ENCODE assay signal across 11 cellular contexts in genomic region chr2:99636432-99637034, GRCh38.
DNase-seq lines count a peak whose midpoint lies in the region; ATAC-seq, FAIRE-seq and TF ChIP-seq lines count a peak whose summit lies in the region.
"Had no signal": no experiment of that assay in that cellular context is flagged by ENCODE, and none has a peak within 500 bp of the region (broad histone marks: within the 10 kb centered on the region; RNA-seq: fewer than 3 reads in every experiment).

No MANE protein-coding gene starts in this region.

- H3K36me3 Mint-ChIP-seq in glutamatergic neuron (ENCODE audit: unreplicated experiment) (peaks cover 4% of the 10 kb centered on the region), neural progenitor cell (no peaks in the 10 kb centered on the region)

- 10 to 11% methylated on average over 17 of the region's 17 CpGs for WGBS in aorta, 2 donors

- H3K9me3 Mint-ChIP-seq in glutamatergic neuron (ENCODE audit: unreplicated experiment) (peaks cover 5% of the 10 kb centered on the region), neural progenitor cell (no peaks in the 10 kb centered on the region)

- intact Hi-C loops in aorta (cut with DNase I), result no loop called here

- H3K9ac ChIP-seq in neural progenitor cell, result no peak overlapping the region

- ATAC-seq in aorta (ENCODE audit: low FRiP score), result peak; percentile 75
- ATAC-seq: stimulated activated naive CD8-positive, alpha-beta T cell treated with anti-CD3 and anti-CD28 coated beads, Interleukin-15, amount 100 ng/mL, for 72 hours had no signal

- H3K4me1 Mint-ChIP-seq in glutamatergic neuron (ENCODE audit: low read depth, unreplicated experiment), result peaks cover 14% of the 10 kb centered on the region
- peaks cover 11% of the 10 kb centered on the region for H3K4me1 Mint-ChIP-seq in neural progenitor cell
- H3K4me1 Mint-ChIP-seq: stimulated activated naive CD8-positive, alpha-beta T cell treated with anti-CD3 and anti-CD28 coated beads, Interleukin-15, amount 100 ng/mL, for 72 hours had no signal

- no peaks in the 10 kb centered on the region for H3F3A ChIP-seq in neural progenitor cell (ENCODE audit: low read depth)

- H3K27me3 ChIP-seq in neural progenitor cell (no peaks in the 10 kb centered on the region), aorta (ENCODE audit: control insufficient read depth in 1 of 2, insufficient read depth in 2 of 2, low read length in 1 of 2) (no peaks in the 10 kb centered on the region)

- H3K36me3 ChIP-seq in neural progenitor cell (no peaks in the 10 kb centered on the region), aorta (ENCODE audit: control insufficient read depth in 1 of 2, insufficient read depth in 2 of 2, low read length in 1 of 2) (no peaks in the 10 kb centered on the region)

- H3K9me3 ChIP-seq in neural progenitor cell (ENCODE audit: low read depth) (no peaks in the 10 kb centered on the region), aorta (ENCODE audit: control insufficient read depth, low read length) (no peaks in the 10 kb centered on the region)

- no peak overlapping the region for H3K27ac ChIP-seq in neural progenitor cell
- H3K27ac ChIP-seq in aorta (ENCODE audit: low read depth in 1 of 2, low read length in 2 of 2), result peak overlapping the region in 1 of 2 donors; percentile 28
- H3K27ac ChIP-seq: 22Rv1 had no signal

- no peaks in the 10 kb centered on the region for H3K79me2 ChIP-seq in neural progenitor cell (ENCODE audit: low read depth)

- H3K27ac Mint-ChIP-seq in glutamatergic neuron (ENCODE audit: unreplicated experiment) (peak overlapping the region; percentile 86), neural progenitor cell (peak overlapping the region; percentile 66)
- H3K27ac Mint-ChIP-seq: stimulated activated naive CD8-positive, alpha-beta T cell treated with anti-CD3 and anti-CD28 coated beads, Interleukin-15, amount 100 ng/mL, for 72 hours had no signal

- no peak overlapping the region for H3K4me2 ChIP-seq in neural progenitor cell

- no peak overlapping the region for H3K4me3 Mint-ChIP-seq in glutamatergic neuron (ENCODE audit: unreplicated experiment)
- peak overlapping the region; percentile 58 for H3K4me3 Mint-ChIP-seq in neural progenitor cell
- H3K4me3 Mint-ChIP-seq: stimulated activated naive CD8-positive, alpha-beta T cell treated with anti-CD3 and anti-CD28 coated beads, Interleukin-15, amount 100 ng/mL, for 72 hours had no signal

- H3K4me3 ChIP-seq in neural progenitor cell (no peak overlapping the region), aorta (ENCODE audit: low read length in 2 of 2) (no peak overlapping the region)

- FAIRE-seq in D721Med (lab: Jason Lieb, UNC) (no peak), RCC 7860 (lab: Jason Lieb, UNC) (no peak)

- peak; percentile 22 for DNase-seq in NCI-H1694 treated with DMSO at 0.1 percent for 48 hours (lab: John Stamatoyannopoulos, UW)
- no peak for DNase-seq in NCI-H1694 (lab: John Stamatoyannopoulos, UW)
- DNase-seq in glutamatergic neuron, result peak; percentile 48
- no peak for DNase-seq in neural progenitor cell (ENCODE audit: low spot score)
- DNase-seq in aorta, result peak; percentile 72 to 88
- no peak for DNase-seq in NCI-H187 treated with DMSO at 0.1 percent for 48 hours (lab: John Stamatoyannopoulos, UW)
- DNase-seq in D721Med (ENCODE audit: insufficient read length, low spot score), result no peak
- no peak for DNase-seq in RCC 7860 (ENCODE audit: low spot score)
- DNase-seq: activated gamma-delta T cell; stimulated activated naive CD8-positive, alpha-beta T cell treated with anti-CD3 and anti-CD28 coated beads, Interleukin-15, amount 100 ng/mL, for 72 hours had no signal

- TF ChIP-seq CTCF in glutamatergic neuron (IDR thresholded peaks at IDR 0.05; ENCODE audit: partially characterized antibody, unreplicated experiment), result no peak
- no peak for TF ChIP-seq CTCF in neural progenitor cell (IDR thresholded peaks at IDR 0.05)
- no peak for TF ChIP-seq CTCF in D721Med (IDR thresholded peaks at IDR 0.05; ENCODE audit: insufficient read depth, missing control alignments)

- H3K4me1 ChIP-seq in neural progenitor cell (no peaks in the 10 kb centered on the region), aorta (ENCODE audit: control insufficient read depth in 1 of 2, insufficient read depth in 2 of 2, low read length in 2 of 2) (no peaks in the 10 kb centered on the region)

- H4K20me1 ChIP-seq in neural progenitor cell (ENCODE audit: low read depth), result no peaks in the 10 kb centered on the region

- H2AFZ ChIP-seq in neural progenitor cell (replicated peaks), result no peak overlapping the region

- H3K27me3 Mint-ChIP-seq in glutamatergic neuron (ENCODE audit: unreplicated experiment) (peaks cover 3% of the 10 kb centered on the region), neural progenitor cell (ENCODE audit: insufficient read depth, low read depth) (peaks cover 3% of the 10 kb centered on the region)

Comparison
In these comparisons a context has a peak if more than half of its experiments do, and no peak if none do; other contexts are left out.
1. DNase-seq: peak in NCI-H1694 treated with DMSO at 0.1 percent for 48 hours (single experiment), glutamatergic neuron (single experiment) and aorta (2 of 2); none in NCI-H1694 (single experiment), neural progenitor cell (single experiment), NCI-H187 treated with DMSO at 0.1 percent for 48 hours (single experiment), D721Med (single experiment) and RCC 7860 (single experiment).